ENCODE assay signal across 18 cellular contexts in genomic region chr20:37381621-37382538, GRCh38. TPM values are rescaled to one million over a fixed set of nuclear protein-coding genes. Genes with fewer than 3 reads are reported as not detected.
A peak's percentile ranks its signal among the peaks of the same experiment; 100 is the strongest.
DNase-seq lines count a peak whose midpoint lies in the region; ATAC-seq and TF ChIP-seq lines count a peak whose summit lies in the region.
"Had no signal": no experiment of that assay in that cellular context is flagged by ENCODE, and none has a peak within 500 bp of the region (broad histone marks: within the 10 kb centered on the region; RNA-seq: fewer than 3 reads in every experiment).

No MANE protein-coding gene starts in this region.

- H3K36me3 ChIP-seq in adrenal gland (replicated peaks in 1 of 2) = peaks cover 0 to 12% of the 10 kb centered on the region in 2 donors
- H3K36me3 ChIP-seq in neural progenitor cell = no peaks in the 10 kb centered on the region
- H3K36me3 ChIP-seq: prostate gland had no signal

- H3F3A ChIP-seq in neural progenitor cell (ENCODE audit: low read depth) = peaks cover 22% of the 10 kb centered on the region

- H3K4me3 ChIP-seq in GM12864 (ENCODE audit: low read depth, low read length) = no peak overlapping the region
- H3K4me3 ChIP-seq in adrenal gland = no peak overlapping the region
- H3K4me3 ChIP-seq in neural progenitor cell = no peak overlapping the region
- H3K4me3 ChIP-seq: prostate gland had no signal

- TF ChIP-seq CTCF in GM12864 (IDR thresholded peaks at IDR 0.05; ENCODE audit: low read depth, low read length, missing control alignments) = peak; percentile 2
- TF ChIP-seq CTCF in adrenal gland (IDR thresholded peaks at IDR 0.05) = no peak
- no peak for TF ChIP-seq CTCF in neural progenitor cell (IDR thresholded peaks at IDR 0.05)

- no peaks in the 10 kb centered on the region for H3K9me3 Mint-ChIP-seq in natural killer cell treated with Interleukin-12 subunit alpha and Interleukin-12 subunit beta and Interleukin-15 and Interleukin-18, amount 100 ng/mL, for 72 hours
- no peaks in the 10 kb centered on the region for H3K9me3 Mint-ChIP-seq in neural progenitor cell
- H3K9me3 Mint-ChIP-seq: activated T-helper 1 cell treated with anti-CD3 and anti-CD28 coated beads, Interleukin-12 subunit alpha, Interleukin-12 subunit beta, Interleukin-2, Interleukin-4 antibody, amounts not matched to agents 30 ng/mL and 10 ng/mL and 1 ng/mL, durations not matched to agents 14 hours and 24 hours and 36 hours had no signal

- H3K9ac ChIP-seq in neural progenitor cell = no peak overlapping the region

- no peaks in the 10 kb centered on the region for H3K9me3 ChIP-seq in adrenal gland (replicated peaks in 1 of 3)
- no peaks in the 10 kb centered on the region for H3K9me3 ChIP-seq in neural progenitor cell (ENCODE audit: low read depth)
- H3K9me3 ChIP-seq: prostate gland had no signal

- peaks cover 19 to 57% of the 10 kb centered on the region in 2 donors for H3K4me1 ChIP-seq in adrenal gland (replicated peaks in 1 of 2)
- H3K4me1 ChIP-seq in neural progenitor cell = no peaks in the 10 kb centered on the region
- H3K4me1 ChIP-seq: prostate gland had no signal

- peaks cover 19% of the 10 kb centered on the region for H4K20me1 ChIP-seq in neural progenitor cell (ENCODE audit: low read depth)

- H3K4me3 Mint-ChIP-seq in natural killer cell treated with Interleukin-12 subunit alpha and Interleukin-12 subunit beta and Interleukin-15 and Interleukin-18, amount 100 ng/mL, for 72 hours = peak overlapping the region; percentile 39
- no peak overlapping the region for H3K4me3 Mint-ChIP-seq in neural progenitor cell

- peak overlapping the region in 3 of 5 donors; percentile 67 to 87 (median 79) for H3K27ac ChIP-seq in adrenal gland
- no peak overlapping the region for H3K27ac ChIP-seq in neural progenitor cell
- H3K27ac ChIP-seq: C4-2B, prostate gland had no signal

- H3K27me3 ChIP-seq in adrenal gland (no peaks in the 10 kb centered on the region), neural progenitor cell (no peaks in the 10 kb centered on the region)

- no peak overlapping the region for H3K4me2 ChIP-seq in neural progenitor cell

- WGBS in adrenal gland, 4 donors = 60 to 73% (median 63%) methylated on average over 9 to 12 of the region's 12 CpGs

- no peak overlapping the region for H3K27ac Mint-ChIP-seq in natural killer cell treated with Interleukin-12 subunit alpha and Interleukin-12 subunit beta and Interleukin-15 and Interleukin-18, amount 100 ng/mL, for 72 hours
- H3K27ac Mint-ChIP-seq in neural progenitor cell = no peak overlapping the region
- H3K27ac Mint-ChIP-seq: activated T-helper 1 cell treated with anti-CD3 and anti-CD28 coated beads, Interleukin-12 subunit alpha, Interleukin-12 subunit beta, Interleukin-2, Interleukin-4 antibody, amounts not matched to agents 30 ng/mL and 10 ng/mL and 1 ng/mL, durations not matched to agents 14 hours and 24 hours and 36 hours had no signal

- H3K36me3 Mint-ChIP-seq in natural killer cell treated with Interleukin-12 subunit alpha and Interleukin-12 subunit beta and Interleukin-15 and Interleukin-18, amount 100 ng/mL, for 72 hours = no peaks in the 10 kb centered on the region
- H3K36me3 Mint-ChIP-seq in neural progenitor cell = peaks cover 6% of the 10 kb centered on the region

- H3K4me1 Mint-ChIP-seq in natural killer cell treated with Interleukin-12 subunit alpha and Interleukin-12 subunit beta and Interleukin-15 and Interleukin-18, amount 100 ng/mL, for 72 hours (ENCODE audit: low read depth in 2 of 2) = peaks cover 11 to 13% of the 10 kb centered on the region in 2 donors
- peaks cover 27% of the 10 kb centered on the region for H3K4me1 Mint-ChIP-seq in neural progenitor cell

- H3K79me2 ChIP-seq in neural progenitor cell (ENCODE audit: low read depth) = no peaks in the 10 kb centered on the region

- DNase-seq in CD1c-positive myeloid dendritic cell (ENCODE audit: extremely low spot score) (peak; percentile 66), GM12864 (ENCODE audit: low read depth) (no peak), adrenal gland (peak in 3 of 7 donors; percentile 21 to 34 (median 26)), NCI-H2081 (lab: John Stamatoyannopoulos, UW) (no peak), neural progenitor cell (ENCODE audit: low spot score) (no peak), putamen (ENCODE audit: low spot score) (no peak)
- peak; percentile 6 for DNase-seq in natural killer cell treated with Interleukin-12 subunit alpha and Interleukin-12 subunit beta and Interleukin-15 and Interleukin-18, amount 100 ng/mL, for 72 hours (ENCODE audit: low spot score)
- DNase-seq: effector CD8-positive, alpha-beta T cell; HCEC 1CT; mesendoderm; MM.1S; NCI-H2171; stimulated activated CD4-positive, alpha-beta T cell treated with anti-CD3 and anti-CD28 coated beads, Interleukin-4, amount 100 ng/mL, for 1 hour; stimulated activated naive CD4-positive, alpha-beta T cell had no signal

- intact Hi-C loops in adrenal gland (cut with DNase I) = loop anchor here in 1 of 2 donors (10.0 kb wide), 1 partner anchor 187 kb away; no protein-coding TSS in a partner anchor

- peaks cover 0 to 3% of the 10 kb centered on the region in 2 donors for H3K27me3 Mint-ChIP-seq in natural killer cell treated with Interleukin-12 subunit alpha and Interleukin-12 subunit beta and Interleukin-15 and Interleukin-18, amount 100 ng/mL, for 72 hours
- peaks cover 6% of the 10 kb centered on the region for H3K27me3 Mint-ChIP-seq in neural progenitor cell (ENCODE audit: insufficient read depth, low read depth)

- no peak for ATAC-seq in natural killer cell treated with Interleukin-12 subunit alpha and Interleukin-12 subunit beta and Interleukin-15 and Interleukin-18, amount 100 ng/mL, for 72 hours
- ATAC-seq: activated CD4-positive, CD25-positive, alpha-beta regulatory T cell treated with anti-CD3 and anti-CD28 coated beads, Interleukin-2, amount 50 U/mL, for 24 hours had no signal

- TF ChIP-seq POLR2A in adrenal gland (IDR thresholded peaks at IDR 0.05) = no peak

- no peak overlapping the region for H2AFZ ChIP-seq in neural progenitor cell (replicated peaks)

RNA-seq across cellular contexts. Expression of gene SRC, which starts 35.9 kb away (rescaled TPM):
- total RNA-seq in adrenal gland = 10 to 100 TPM; 40.1 to 83.0 (median 58.5) TPM
- polyA plus RNA-seq in adrenal gland = 10 to 100 TPM; 45.6 to 68.6 (median 49.0) TPM
- total RNA-seq in natural killer cell treated with Interleukin-12 subunit alpha and Interleukin-12 subunit beta and Interleukin-15 and Interleukin-18, amount 100 ng/mL, for 72 hours = 1 to 10 TPM; 6.8 to 8.6 TPM
- total RNA-seq in neural progenitor cell (ENCODE audit: low replicate concordance) = 15.4 and 47.4 TPM in 2 replicates

Comparison
In these comparisons a context has a peak if more than half of its experiments do, and no peak if none do; other contexts are left out.
1. DNase-seq: peak in CD1c-positive myeloid dendritic cell (single experiment) and natural killer cell treated with Interleukin-12 subunit alpha and Interleukin-12 subunit beta and Interleukin-15 and Interleukin-18, amount 100 ng/mL, for 72 hours (single experiment); none in GM12864 (single experiment), NCI-H2081 (0 of 2), neural progenitor cell (single experiment) and putamen (single experiment).